11 cellular contexts compared by ENCODE assay signal in the genomic region with DNA sequence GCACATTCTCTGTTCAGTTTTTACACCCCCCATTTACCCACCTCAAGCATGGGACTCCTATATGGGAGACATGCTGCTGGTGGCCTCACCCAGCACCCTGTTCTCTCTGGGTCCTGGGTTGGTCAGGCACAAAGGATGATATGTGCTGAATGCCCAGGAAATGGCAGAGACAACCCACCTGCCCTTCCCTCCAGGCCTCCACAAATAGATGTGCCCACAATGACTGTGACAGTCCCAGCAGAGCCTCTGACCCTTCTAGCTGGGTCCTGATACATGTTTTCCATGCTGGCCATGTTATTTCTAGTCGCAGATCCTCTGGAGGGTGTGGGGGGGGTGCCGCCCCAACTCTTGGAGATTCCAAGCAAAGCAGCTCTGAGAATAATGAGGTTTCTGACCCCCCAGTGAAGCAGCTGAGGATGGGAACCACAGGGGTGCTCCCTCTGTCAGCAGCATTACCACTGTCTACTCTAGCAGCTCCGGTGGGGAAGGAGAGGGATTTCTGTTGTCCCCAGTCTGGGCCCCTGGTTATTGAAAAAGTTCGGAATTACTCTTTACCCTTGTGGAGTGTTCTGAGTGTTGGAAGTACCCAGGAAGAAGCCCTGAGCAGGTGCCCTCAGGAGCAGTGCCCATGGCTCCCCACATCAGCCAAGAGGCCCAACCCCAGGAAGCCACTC. TPM values are rescaled to one million over a fixed set of nuclear protein-coding genes. Genes with fewer than 3 reads are reported as not detected.
DNase-seq lines count a peak whose midpoint lies in the region; ATAC-seq, FAIRE-seq and TF ChIP-seq lines count a peak whose summit lies in the region.
"Had no signal": no experiment of that assay in that cellular context is flagged by ENCODE, and none has a peak within 500 bp of the region (broad histone marks: within the 10 kb centered on the region; RNA-seq: fewer than 3 reads in every experiment).

No MANE protein-coding gene starts in this region.

- H2AFZ ChIP-seq in astrocyte (ENCODE audit: low read depth, low read length), result no peak overlapping the region

- H3K27me3 Mint-ChIP-seq in HFFc6 (ENCODE audit: insufficient read depth) (peaks cover 8% of the 10 kb centered on the region), astrocyte (ENCODE audit: low read depth, unreplicated experiment) (no peaks in the 10 kb centered on the region)
- H3K27me3 Mint-ChIP-seq: activated CD4-positive, alpha-beta T cell treated with anti-CD3 and anti-CD28 coated beads for 36 hours; central memory CD8-positive, alpha-beta T cell had no signal

- peaks cover 66% of the 10 kb centered on the region for H3K4me1 Mint-ChIP-seq in HFFc6 (ENCODE audit: low read depth)
- H3K4me1 Mint-ChIP-seq in astrocyte (ENCODE audit: low read depth, unreplicated experiment), result peaks cover 28% of the 10 kb centered on the region

- H3K27me3 ChIP-seq in astrocyte (ENCODE audit: insufficient read depth, low read length), result no peaks in the 10 kb centered on the region
- no peaks in the 10 kb centered on the region for H3K27me3 ChIP-seq in prostate gland (replicated peaks; ENCODE audit: insufficient read depth)

- no peak for ATAC-seq in HG02981 (IDR thresholded peaks at IDR 0.05; ENCODE audit: unreplicated experiment)

- FAIRE-seq in astrocyte (lab: Jason Lieb, UNC), result no peak

- no peak overlapping the region for H3K4me3 ChIP-seq in astrocyte (ENCODE audit: insufficient read depth, low read depth, low read length)
- no peak overlapping the region for H3K4me3 ChIP-seq in prostate gland

- H3K36me3 Mint-ChIP-seq in HFFc6 (ENCODE audit: low read depth) (peaks cover 19% of the 10 kb centered on the region), astrocyte (ENCODE audit: low read depth, unreplicated experiment) (peaks cover 11% of the 10 kb centered on the region)

- DNase-seq in HFFc6 (no peak), astrocyte (ENCODE audit: low read depth) (no peak), prostate gland (ENCODE audit: low spot score) (no peak), NCI-H524 (lab: John Stamatoyannopoulos, UW) (no peak)
- DNase-seq in activated CD4-positive, CD25-positive, alpha-beta regulatory T cell treated with anti-CD3 and anti-CD28 coated beads, Interleukin-2, amount 50 U/mL, for 72 hours, result no peak
- DNase-seq: activated CD4-positive, alpha-beta T cell treated with anti-CD3 and anti-CD28 coated beads for 36 hours; NCI-H524 treated with DMSO at 0.1 percent for 48 hours had no signal

- TF ChIP-seq CTCF in HFFc6 (IDR thresholded peaks at IDR 0.05) (no peak), astrocyte (IDR thresholded peaks at IDR 0.05; ENCODE audit: insufficient read depth, low read depth, low read length) (no peak), prostate gland (IDR thresholded peaks at IDR 0.05) (no peak)

- no peak overlapping the region for H3K9ac ChIP-seq in astrocyte (ENCODE audit: low read length)

- H4K20me1 ChIP-seq in astrocyte (ENCODE audit: insufficient read depth, low read length), result peaks cover 27% of the 10 kb centered on the region

- H3K4me1 ChIP-seq in astrocyte (ENCODE audit: insufficient read depth, low read length), result peaks cover 22% of the 10 kb centered on the region
- peaks cover 4% of the 10 kb centered on the region for H3K4me1 ChIP-seq in prostate gland (replicated peaks)

- intact Hi-C loops in prostate gland (cut with DNase I), result no loop called here

- H3K27ac ChIP-seq in astrocyte (ENCODE audit: low read depth, low read length) (no peak overlapping the region), prostate gland (peak overlapping the region; percentile 75)
- H3K27ac ChIP-seq: HL-60 had no signal

- TF ChIP-seq POLR2A in prostate gland (IDR thresholded peaks at IDR 0.05), result no peak

- H3K4me2 ChIP-seq in astrocyte (ENCODE audit: low read length), result peak overlapping the region; percentile 96

- H3K36me3 ChIP-seq in astrocyte (ENCODE audit: insufficient read depth, low read length) (peaks cover 34% of the 10 kb centered on the region), prostate gland (peaks cover 11 to 17% of the 10 kb centered on the region in 2 donors)

- no peaks in the 10 kb centered on the region for H3K79me2 ChIP-seq in astrocyte (ENCODE audit: insufficient read depth, low read length)

- peak overlapping the region; percentile 91 for H3K27ac Mint-ChIP-seq in HFFc6
- peak overlapping the region; percentile 37 for H3K27ac Mint-ChIP-seq in astrocyte (ENCODE audit: unreplicated experiment)

- H3K4me3 Mint-ChIP-seq in HFFc6, result peak overlapping the region; percentile 91
- peak overlapping the region; percentile 54 for H3K4me3 Mint-ChIP-seq in astrocyte (ENCODE audit: unreplicated experiment)

- H3K9me3 ChIP-seq in astrocyte (ENCODE audit: insufficient read depth, low read depth, low read length) (no peaks in the 10 kb centered on the region), prostate gland (no peaks in the 10 kb centered on the region)

- WGBS in prostate gland, result 50% methylated on average over 4 of the region's 4 CpGs

- H3K9me3 Mint-ChIP-seq in HFFc6 (no peaks in the 10 kb centered on the region), astrocyte (ENCODE audit: unreplicated experiment) (no peaks in the 10 kb centered on the region)
- H3K9me3 Mint-ChIP-seq: central memory CD8-positive, alpha-beta T cell had no signal

RNA-seq across cellular contexts. Expression of a gene that starts 1.2 kb away (rescaled TPM):
- total RNA-seq in HFFc6 (2021; fragmentation: NEBNext Ultra II Directional; extraction: Animal tissue kit (Norgen Biotek cat#: 25700)), result 10 to 100 TPM; 12.5 to 15.7 (median 15.3) TPM
- total RNA-seq in astrocyte (16.0 and 19.2 TPM in 2 replicates), prostate gland (10 to 100 TPM in 1 of 2 donors, 1 to 10 TPM in 1; 2.9 to 85.5 TPM)

RNA-seq across cellular contexts. Expression of a gene that starts 6.3 kb away (rescaled TPM):
- 1 to 10 TPM in 5 of 6 experiments, under 1 TPM in 1; 0.81 to 2.4 (median 2.2) TPM for total RNA-seq in HFFc6 (2021; fragmentation: NEBNext Ultra II Directional; extraction: Animal tissue kit (Norgen Biotek cat#: 25700))
- 0.87 and 1.0 TPM in 2 replicates for total RNA-seq in astrocyte
- 1 to 10 TPM; 5.2 to 5.6 TPM for total RNA-seq in prostate gland

RNA-seq across cellular contexts. Expression of a gene that starts 9.7 kb away (rescaled TPM):
- total RNA-seq in HFFc6 (2021; fragmentation: NEBNext Ultra II Directional; extraction: Animal tissue kit (Norgen Biotek cat#: 25700)), result not detected
- total RNA-seq in astrocyte, result not detected in 2 replicates
- total RNA-seq in prostate gland, result not detected
- total RNA-seq: activated CD4-positive, alpha-beta T cell treated with anti-CD3 and anti-CD28 coated beads for 36 hours; kidney epithelial cell had no signal

RNA-seq across cellular contexts. Expression of a gene that starts 19.7 kb away (rescaled TPM):
- total RNA-seq in HFFc6 (2021; fragmentation: NEBNext Ultra II Directional; extraction: Animal tissue kit (Norgen Biotek cat#: 25700)), result 10 to 100 TPM; 89.4 to 95.2 (median 93.0) TPM
- 65.8 and 66.6 TPM in 2 replicates for total RNA-seq in astrocyte
- total RNA-seq in prostate gland, result 10 to 100 TPM; 49.6 to 70.8 TPM

RNA-seq across cellular contexts. Expression of a gene that starts 23.0 kb away (rescaled TPM):
- 10 to 100 TPM; 18.5 to 23.7 (median 20.3) TPM for total RNA-seq in HFFc6 (2021; fragmentation: NEBNext Ultra II Directional; extraction: Animal tissue kit (Norgen Biotek cat#: 25700))
- total RNA-seq in astrocyte (16.7 and 17.3 TPM in 2 replicates), prostate gland (10 to 100 TPM; 17.9 to 31.7 TPM)
